Comparison of ENCODE assay signal across 8 cellular contexts in the genomic region with DNA sequence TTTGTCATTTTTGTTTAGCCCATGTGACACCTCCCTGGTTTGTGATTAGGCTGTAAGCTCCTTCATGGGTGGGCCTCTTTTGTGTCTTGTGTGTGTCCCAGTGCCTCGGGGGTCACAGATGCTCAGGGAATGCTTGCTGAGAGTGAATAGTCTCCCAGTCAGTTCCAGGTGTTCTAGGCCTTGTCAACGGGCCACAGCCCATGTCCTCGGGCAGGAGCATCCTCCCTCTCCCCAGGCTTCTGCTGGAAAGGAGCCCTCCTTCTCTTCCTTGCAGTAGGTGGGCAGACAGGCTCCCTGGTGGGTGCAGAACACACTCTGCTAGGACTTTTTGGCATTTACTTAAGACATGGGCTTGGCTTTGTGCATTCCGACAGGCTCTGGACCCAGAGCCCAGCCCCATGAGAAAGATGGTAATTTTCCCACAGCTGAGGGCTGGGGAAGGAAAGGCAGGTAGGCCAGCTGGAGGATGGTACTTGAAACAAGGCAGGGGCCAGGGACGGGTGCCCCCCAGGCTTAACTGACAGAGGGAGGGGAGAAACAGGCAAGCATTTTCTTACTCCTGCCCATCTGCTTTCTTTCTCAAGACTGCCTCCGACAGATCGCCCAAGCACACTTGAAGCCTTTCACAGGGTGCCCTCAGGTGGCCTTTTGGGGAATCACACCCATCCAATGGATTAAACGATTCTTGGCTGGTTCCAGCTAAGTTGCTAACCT. TPM values are rescaled to one million over a fixed set of nuclear protein-coding genes. Genes with fewer than 3 reads are reported as not detected.
DNase-seq lines count a peak whose midpoint lies in the region; ATAC-seq and TF ChIP-seq lines count a peak whose summit lies in the region.

No MANE protein-coding gene starts in this region.

- no peak overlapping the region for H2AFZ ChIP-seq in Loucy (ENCODE audit: low read length)

- H3K9me3 Mint-ChIP-seq in activated T-helper 1 cell treated with anti-CD3 and anti-CD28 coated beads, Interleukin-12 subunit alpha, Interleukin-12 subunit beta, Interleukin-2, Interleukin-4 antibody, amounts not matched to agents 30 ng/mL and 10 ng/mL and 1 ng/mL, durations not matched to agents 14 hours and 24 hours and 36 hours = no peaks in the 10 kb centered on the region

- H3K36me3 Mint-ChIP-seq in activated T-helper 1 cell treated with anti-CD3 and anti-CD28 coated beads, Interleukin-12 subunit alpha, Interleukin-12 subunit beta, Interleukin-2, Interleukin-4 antibody, amounts not matched to agents 30 ng/mL and 10 ng/mL and 1 ng/mL, durations not matched to agents 14 hours and 24 hours and 36 hours (ENCODE audit: low read depth) = peaks cover 10% of the 10 kb centered on the region

- DNase-seq in EL = peak; percentile 82
- DNase-seq in RWPE1 (ENCODE audit: low spot score) = peak; percentile 84
- peak; percentile 64 for DNase-seq in activated T-helper 1 cell treated with anti-CD3 and anti-CD28 coated beads, Interleukin-12 subunit alpha, Interleukin-12 subunit beta, Interleukin-2, Interleukin-4 antibody, amounts not matched to agents 30 ng/mL and 10 ng/mL and 1 ng/mL, durations not matched to agents 14 hours and 24 hours and 36 hours (ENCODE audit: low spot score)
- DNase-seq in fibroblast of villous mesenchyme (ENCODE audit: low read depth) = peak; percentile 84
- DNase-seq in omental fat pad (ENCODE audit: low spot score) = peak; percentile 73
- DNase-seq in superior temporal gyrus (ENCODE audit: extremely low spot score) = peak; percentile 90

- no peak overlapping the region for H3K27ac Mint-ChIP-seq in activated T-helper 1 cell treated with anti-CD3 and anti-CD28 coated beads, Interleukin-12 subunit alpha, Interleukin-12 subunit beta, Interleukin-2, Interleukin-4 antibody, amounts not matched to agents 30 ng/mL and 10 ng/mL and 1 ng/mL, durations not matched to agents 14 hours and 24 hours and 36 hours

- H3K4me2 ChIP-seq in Loucy (ENCODE audit: low read depth, low read length, poor library complexity, severe bottlenecking) = no peak overlapping the region

- peaks cover 19% of the 10 kb centered on the region; the same call in 1 of the 2 replicates for H3K36me3 ChIP-seq in Loucy (ENCODE audit: insufficient read depth, low read length)

- H3K9me3 ChIP-seq in Loucy (ENCODE audit: insufficient read depth, low read depth, low read length) = no peaks in the 10 kb centered on the region

- H3F3A ChIP-seq in Loucy (ENCODE audit: low read depth) = peaks cover 2% of the 10 kb centered on the region

- no peaks in the 10 kb centered on the region for H3K9me2 ChIP-seq in Loucy (replicated peaks; ENCODE audit: low read depth, low read length)

- peaks cover 10% of the 10 kb centered on the region for H3K4me1 Mint-ChIP-seq in activated T-helper 1 cell treated with anti-CD3 and anti-CD28 coated beads, Interleukin-12 subunit alpha, Interleukin-12 subunit beta, Interleukin-2, Interleukin-4 antibody, amounts not matched to agents 30 ng/mL and 10 ng/mL and 1 ng/mL, durations not matched to agents 14 hours and 24 hours and 36 hours (ENCODE audit: low read depth)

- H3K27me3 ChIP-seq in Loucy (ENCODE audit: insufficient read depth, low read length, poor library complexity, severe bottlenecking) = no peaks in the 10 kb centered on the region

- H4K20me1 ChIP-seq in Loucy (ENCODE audit: insufficient read depth, low read length, poor library complexity, severe bottlenecking) = no peaks in the 10 kb centered on the region

- H3K4me3 ChIP-seq in Loucy (ENCODE audit: low read length, poor library complexity, severe bottlenecking) = no peak overlapping the region
- H3K4me3 ChIP-seq in fibroblast of villous mesenchyme (ENCODE audit: low read depth, low read length) = no peak overlapping the region

- no peaks in the 10 kb centered on the region for H3K27me3 Mint-ChIP-seq in activated T-helper 1 cell treated with anti-CD3 and anti-CD28 coated beads, Interleukin-12 subunit alpha, Interleukin-12 subunit beta, Interleukin-2, Interleukin-4 antibody, amounts not matched to agents 30 ng/mL and 10 ng/mL and 1 ng/mL, durations not matched to agents 14 hours and 24 hours and 36 hours (ENCODE audit: insufficient read depth)

- ATAC-seq in omental fat pad (ENCODE audit: low FRiP score) = peak; percentile 15
- no peak for ATAC-seq in GM19395 (IDR thresholded peaks at IDR 0.05; ENCODE audit: unreplicated experiment)

- peak overlapping the region; percentile 29 for H3K27ac ChIP-seq in RWPE1

- H3K4me1 ChIP-seq in Loucy (ENCODE audit: insufficient read depth, low read length, poor library complexity, severe bottlenecking) = peaks cover 12% of the 10 kb centered on the region

- TF ChIP-seq CTCF in Loucy (conservative IDR thresholded peaks at IDR 0.05; ENCODE audit: low read length) (peak; percentile 84), RWPE1 (conservative IDR thresholded peaks at IDR 0.05; ENCODE audit: low read depth) (peak; percentile 89), fibroblast of villous mesenchyme (IDR thresholded peaks at IDR 0.05; ENCODE audit: insufficient read depth, low read depth, low read length) (peak; percentile 86), omental fat pad (IDR thresholded peaks at IDR 0.05) (peak in 1 of 3 donors; percentile 74)

- POLR2A ChIA-PET in RWPE1 (lab: Yijun Ruan, JAX; ENCODE audit: low non-redundant PET) = no interaction called here

- no peak overlapping the region for H3K4me3 Mint-ChIP-seq in activated T-helper 1 cell treated with anti-CD3 and anti-CD28 coated beads, Interleukin-12 subunit alpha, Interleukin-12 subunit beta, Interleukin-2, Interleukin-4 antibody, amounts not matched to agents 30 ng/mL and 10 ng/mL and 1 ng/mL, durations not matched to agents 14 hours and 24 hours and 36 hours

- intact Hi-C loops in activated T-helper 1 cell treated with anti-CD3 and anti-CD28 coated beads, Interleukin-12 subunit alpha, Interleukin-12 subunit beta, Interleukin-2, Interleukin-4 antibody, amounts not matched to agents 30 ng/mL and 10 ng/mL and 1 ng/mL, durations not matched to agents 14 hours and 24 hours and 36 hours (cut with micrococcal nuclease) = loop anchor here (1.0 to 2.0 kb wide), 5 partner anchors 8 to 197 kb away; a partner anchor contains a TSS

- CTCF ChIA-PET in RWPE1 (lab: Yijun Ruan, JAX) = interaction anchor here (0.5 to 3.4 kb wide), 19 partner anchors 10 to 197 kb away, joined by 3 to 17 read pairs (median 4); a partner anchor contains a TSS

- no peaks in the 10 kb centered on the region for H3K79me2 ChIP-seq in Loucy (ENCODE audit: insufficient read depth, low read length)

- H3K9ac ChIP-seq in Loucy (ENCODE audit: low read depth, low read length, poor library complexity, severe bottlenecking) = no peak overlapping the region

RNA-seq across cellular contexts. Expression of a gene that starts 7.1 kb away (rescaled TPM):
- total RNA-seq in activated T-helper 1 cell treated with anti-CD3 and anti-CD28 coated beads, Interleukin-12 subunit alpha, Interleukin-12 subunit beta, Interleukin-2, Interleukin-4 antibody, amounts not matched to agents 30 ng/mL and 10 ng/mL and 1 ng/mL, durations not matched to agents 14 hours and 24 hours and 36 hours = 3.8 and 4.1 TPM in 2 replicates
- 13.0 and 15.1 TPM in 2 replicates for total RNA-seq in fibroblast of villous mesenchyme
- total RNA-seq in omental fat pad = 10 to 100 TPM in 1 of 4 donors, 1 to 10 TPM in 3; 2.0 to 13.3 (median 4.7) TPM

RNA-seq across cellular contexts. Expression of a gene that starts 31.6 kb away (rescaled TPM):
- 7.9 and 11.2 TPM in 2 replicates for total RNA-seq in activated T-helper 1 cell treated with anti-CD3 and anti-CD28 coated beads, Interleukin-12 subunit alpha, Interleukin-12 subunit beta, Interleukin-2, Interleukin-4 antibody, amounts not matched to agents 30 ng/mL and 10 ng/mL and 1 ng/mL, durations not matched to agents 14 hours and 24 hours and 36 hours
- total RNA-seq in fibroblast of villous mesenchyme = 9.9 and 11.6 TPM in 2 replicates
- 10 to 100 TPM in 1 of 4 donors, 1 to 10 TPM in 3; 2.6 to 10.6 (median 3.9) TPM for total RNA-seq in omental fat pad
